ENCODE assay signal across 26 cellular contexts in genomic region chr11:17508816-17509215, GRCh38. TPM values are rescaled to one million over a fixed set of nuclear protein-coding genes. Genes with fewer than 3 reads are reported as not detected.
"Had no signal": no experiment of that assay in that cellular context is flagged by ENCODE, and none has a peak within 500 bp of the region (broad histone marks: within the 10 kb centered on the region; RNA-seq: fewer than 3 reads in every experiment).

No MANE protein-coding gene starts in this region.

- H3K4me3 Mint-ChIP-seq: memory B cell, naive B cell had no signal

- H3K9me3 ChIP-seq: heart right ventricle, left lung, lower lobe of right lung, neutrophil, ovary, right lobe of liver, stomach, thoracic aorta, transverse colon had no signal

- DNase-seq: caudate nucleus; dorsolateral prefrontal cortex; effector memory CD4-positive, alpha-beta T cell; heart right ventricle; hypothalamus; lower lobe of right lung; midbrain; naive B cell; ovary; right lobe of liver; stimulated activated CD4-positive, alpha-beta T cell treated with anti-CD3 and anti-CD28 coated beads, Interleukin-2, amount 100 ng/mL, for 24 hours; stimulated activated naive CD4-positive, alpha-beta T cell; stomach; substantia nigra; transverse colon had no signal

- H3K27ac ChIP-seq: dorsolateral prefrontal cortex, left lung, lower lobe of right lung, neutrophil, ovary, right lobe of liver, skin epidermis, stomach, transverse colon had no signal

- H3K36me3 ChIP-seq: heart right ventricle, left lung, lower lobe of right lung, neutrophil, ovary, right lobe of liver, thoracic aorta, transverse colon had no signal

- H3K4me1 ChIP-seq: left lung, lower lobe of right lung, right lobe of liver, stomach, transverse colon had no signal

- H3K4me1 Mint-ChIP-seq: naive B cell had no signal

- H3K4me3 ChIP-seq: coronary artery, dorsolateral prefrontal cortex, heart right ventricle, left lung, lower lobe of right lung, ovary, right lobe of liver, skin epidermis, stomach, thoracic aorta, transverse colon had no signal

- H3K27ac Mint-ChIP-seq: memory B cell had no signal

- H3K36me3 Mint-ChIP-seq: memory B cell, naive B cell had no signal

- H3K9me3 Mint-ChIP-seq: memory B cell, naive B cell had no signal

- H3K27me3 ChIP-seq: dorsolateral prefrontal cortex, left lung, ovary, right lobe of liver, transverse colon had no signal

- ATAC-seq: esophagus mucosa, left lung, lower lobe of right lung had no signal

RNA-seq across cellular contexts. Expression of gene ABCC8, which starts 32.2 kb away (rescaled TPM):
- total RNA-seq: esophagus mucosa, fibroblast of lung had no signal
- polyA plus RNA-seq: fibroblast of lung had no signal

RNA-seq across cellular contexts. Expression of gene USH1C, which starts 35.4 kb away (rescaled TPM):
- total RNA-seq: fibroblast of lung, frontal cortex had no signal
- polyA plus RNA-seq: fibroblast of lung had no signal

RNA-seq across cellular contexts. Expression of gene OTOG, which starts 38.2 kb away (rescaled TPM):
- total RNA-seq: esophagus mucosa, fibroblast of lung, heart right ventricle, left lung, lower lobe of right lung, ovary, posterior vena cava, right lobe of liver, stomach, thoracic aorta, transverse colon had no signal
- polyA plus RNA-seq: fibroblast of lung, heart right ventricle, neural cell, ovary, stomach had no signal
